ENCODE assay signal across 24 cellular contexts in the genomic region with DNA sequence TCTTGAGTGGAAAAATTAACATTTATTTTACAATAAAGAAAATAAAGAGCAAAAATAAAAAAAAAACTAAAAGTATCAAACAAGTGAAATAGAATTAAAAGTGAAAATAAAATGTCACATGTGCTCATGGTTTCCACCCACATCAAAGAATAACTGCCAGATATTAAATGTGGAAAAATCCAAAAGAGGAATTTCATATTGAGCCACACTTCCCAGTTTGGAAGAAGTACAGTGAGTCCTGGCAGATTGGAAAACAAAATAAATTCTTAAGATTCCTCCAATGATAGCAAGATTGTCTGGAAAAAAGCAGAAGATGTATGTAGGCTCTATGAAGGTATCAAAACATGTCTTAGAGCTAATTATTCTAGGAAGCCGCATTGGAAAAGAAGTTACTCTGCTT.
"Had no signal": no experiment of that assay in that cellular context is flagged by ENCODE, and none has a peak within 500 bp of the region (broad histone marks: within the 10 kb centered on the region; RNA-seq: fewer than 3 reads in every experiment).

No MANE protein-coding gene starts in this region.

- H3K4me1 ChIP-seq: esophagus squamous epithelium, gastrocnemius medialis, lower lobe of right lung, prostate gland, sigmoid colon, spleen, testis, tibial artery had no signal

- H3K9me3 ChIP-seq: esophagus squamous epithelium, gastrocnemius medialis, lower lobe of right lung, prostate gland, sigmoid colon, testis, tibial artery had no signal

- H3K4me1 Mint-ChIP-seq: naive thymus-derived CD8-positive, alpha-beta T cell; nephron progenitor cell; stimulated activated memory B cell treated with anti-CD40 and anti-IgM and Interleukin-4, amounts not matched to agents 10 μg/mL and 1 μg/mL and 100 μg/mL, for 72 hours had no signal

- H3K36me3 ChIP-seq: esophagus squamous epithelium, gastrocnemius medialis, lower lobe of right lung, prostate gland, sigmoid colon, spleen, tibial artery had no signal

- H3K36me3 Mint-ChIP-seq: naive thymus-derived CD8-positive, alpha-beta T cell; stimulated activated memory B cell treated with anti-CD40 and anti-IgM and Interleukin-4, amounts not matched to agents 10 μg/mL and 1 μg/mL and 100 μg/mL, for 72 hours; type B pancreatic cell had no signal

- DNase-seq: effector CD8-positive, alpha-beta T cell; erythroblast; esophagus squamous epithelium; foreskin fibroblast; gastrocnemius medialis; head of caudate nucleus; left ventricle myocardium superior; lower lobe of right lung; naive thymus-derived CD8-positive, alpha-beta T cell; nephron progenitor cell; nucleus accumbens; right cardiac atrium; sigmoid colon; spleen; stimulated activated CD4-positive, alpha-beta T cell treated with anti-CD3 and anti-CD28 coated beads, Interleukin-4, amount 100 ng/mL, for 4 hours; stimulated activated naive CD8-positive, alpha-beta T cell treated with anti-CD3 and anti-CD28 coated beads, Interleukin-15, Interleukin-2, amounts not matched to agents 100 U/mL and 50 U/mL, for 24 hours; substantia nigra; testis; tibial artery had no signal

- H3K27me3 ChIP-seq: esophagus squamous epithelium, gastrocnemius medialis, sigmoid colon, spleen, testis, tibial artery had no signal

- H3K27ac Mint-ChIP-seq: dendritic cell treated with granulocyte-macrophage colony-stimulating factor and Interleukin-4, amounts not matched to agents 40 ng/mL and 50 ng/mL, for 4 days; naive thymus-derived CD8-positive, alpha-beta T cell; nephron progenitor cell; stimulated activated memory B cell treated with anti-CD40 and anti-IgM and Interleukin-4, amounts not matched to agents 10 μg/mL and 1 μg/mL and 100 μg/mL, for 72 hours; type B pancreatic cell had no signal

- ATAC-seq: gastrocnemius medialis; left ventricle myocardium superior; lower lobe of right lung; naive thymus-derived CD8-positive, alpha-beta T cell; right cardiac atrium; stimulated activated memory B cell treated with anti-CD40 and anti-IgM and Interleukin-4, amounts not matched to agents 10 μg/mL and 1 μg/mL and 100 μg/mL, for 72 hours; stimulated activated naive CD8-positive, alpha-beta T cell treated with anti-CD3 and anti-CD28 coated beads, Interleukin-15, Interleukin-2, amounts not matched to agents 100 U/mL and 50 U/mL, for 24 hours had no signal

- H3K27ac ChIP-seq: esophagus squamous epithelium, gastrocnemius medialis, lower lobe of right lung, prostate gland, sigmoid colon, skin epidermis, spleen, testis, tibial artery had no signal

- H3K4me3 ChIP-seq: esophagus squamous epithelium, gastrocnemius medialis, lower lobe of right lung, prostate gland, sigmoid colon, skin epidermis, spleen, testis, tibial artery had no signal

- H3K4me3 Mint-ChIP-seq: dendritic cell treated with granulocyte-macrophage colony-stimulating factor and Interleukin-4, amounts not matched to agents 40 ng/mL and 50 ng/mL, for 4 days; naive thymus-derived CD8-positive, alpha-beta T cell; nephron progenitor cell; stimulated activated memory B cell treated with anti-CD40 and anti-IgM and Interleukin-4, amounts not matched to agents 10 μg/mL and 1 μg/mL and 100 μg/mL, for 72 hours; type B pancreatic cell had no signal

- H3K27me3 Mint-ChIP-seq: dendritic cell treated with granulocyte-macrophage colony-stimulating factor and Interleukin-4, amounts not matched to agents 40 ng/mL and 50 ng/mL, for 4 days; naive thymus-derived CD8-positive, alpha-beta T cell; stimulated activated memory B cell treated with anti-CD40 and anti-IgM and Interleukin-4, amounts not matched to agents 10 μg/mL and 1 μg/mL and 100 μg/mL, for 72 hours; type B pancreatic cell had no signal
